ENCODE assay signal across 11 cellular contexts in the genomic region with DNA sequence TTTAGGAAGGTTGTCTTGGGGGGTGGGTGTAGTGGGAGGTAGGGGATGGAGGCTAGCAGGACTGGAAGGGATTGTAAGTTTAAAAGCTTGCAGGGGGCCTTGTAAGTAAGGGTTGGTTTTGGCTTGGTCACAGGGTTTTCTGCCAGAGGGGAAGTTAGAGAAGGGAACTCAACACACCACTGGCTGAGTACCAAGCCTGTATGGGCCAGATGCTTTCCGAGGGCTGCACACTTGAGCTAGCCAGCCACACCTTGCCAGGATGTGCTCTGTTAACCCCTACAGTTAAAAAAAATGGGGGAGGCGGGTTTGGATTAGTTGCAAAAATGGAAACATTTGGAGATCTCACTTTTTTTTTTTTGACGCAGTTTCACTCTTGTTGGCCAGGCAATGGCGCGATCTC. TPM values are rescaled to one million over a fixed set of nuclear protein-coding genes. Genes with fewer than 3 reads are reported as not detected.
DNase-seq lines count a peak whose midpoint lies in the region; ATAC-seq, FAIRE-seq and TF ChIP-seq lines count a peak whose summit lies in the region.
"Had no signal": no experiment of that assay in that cellular context is flagged by ENCODE, and none has a peak within 500 bp of the region (broad histone marks: within the 10 kb centered on the region; RNA-seq: fewer than 3 reads in every experiment).

No MANE protein-coding gene starts in this region.

- peak overlapping the region; percentile 9 for H2AFZ ChIP-seq in endothelial cell of umbilical vein (ENCODE audit: low read depth, low read length)

- no peaks in the 10 kb centered on the region for H3K9me3 ChIP-seq in A549
- H3K9me3 ChIP-seq in endothelial cell of umbilical vein (replicated peaks; ENCODE audit: control insufficient read depth, insufficient read depth, low read length), result no peaks in the 10 kb centered on the region

- H3K9me1 ChIP-seq in endothelial cell of umbilical vein (replicated peaks; ENCODE audit: control insufficient read depth, extremely low read depth, insufficient read depth, low read length), result no peaks in the 10 kb centered on the region

- H3K27ac ChIP-seq in A549 (no peak overlapping the region), endothelial cell of umbilical vein (ENCODE audit: insufficient read depth, low read depth, low read length) (no peak overlapping the region)

- POLR2A ChIA-PET in A549 (lab: Yijun Ruan, JAX), result no interaction called here
- POLR2A ChIA-PET in endothelial cell of umbilical vein (lab: Charles Lee), result interaction anchor here (1.0 kb wide), 1 partner anchor 82 kb away, joined by 3 read pairs; no protein-coding TSS in a partner anchor

- dilution Hi-C loops in endothelial cell of umbilical vein (cut with MboI; ENCODE audit: extremely low pct_ligation_motif_present, low sequenced_read_pairs), result no loop called here

- intact Hi-C loops in endothelial cell of umbilical vein (cut with micrococcal nuclease), result loop anchor here (5.0 kb wide), 1 partner anchor 319 kb away; no protein-coding TSS in a partner anchor

- H3K4me1 ChIP-seq in A549, result peaks cover 15% of the 10 kb centered on the region; the same call in 2 of the 3 replicates
- peaks cover 17% of the 10 kb centered on the region for H3K4me1 ChIP-seq in endothelial cell of umbilical vein (ENCODE audit: control insufficient read depth, extremely low read depth, insufficient read depth, low read length)

- no peak for TF ChIP-seq POLR2A in A549 (IDR thresholded peaks at IDR 0.05; ENCODE audit: low read length)
- TF ChIP-seq POLR2A in GM12891 (IDR thresholded peaks at IDR 0.05; ENCODE audit: low read depth, low read length), result 0 out of 2 replicates have a peak, but pooled peaks have one; percentile 31
- no peak for TF ChIP-seq POLR2A in endothelial cell of umbilical vein (IDR thresholded peaks at IDR 0.05; ENCODE audit: low read depth, low read length)

- no peak for FAIRE-seq in A549 (lab: Jason Lieb, UNC)
- peak; percentile 80 for FAIRE-seq in GM12891 (lab: Jason Lieb, UNC)
- no peak for FAIRE-seq in endothelial cell of umbilical vein (lab: Jason Lieb, UNC)

- H3K4me3 ChIP-seq in A549 (no peak overlapping the region), endothelial cell of umbilical vein (replicated peaks in 1 of 3; ENCODE audit: insufficient read depth in 1 of 3, low read depth in 1 of 3, low read length in 3 of 3) (no peak overlapping the region)

- H3K4me2 ChIP-seq in A549 (0 out of 3 replicates have a peak overlapping the region, but pooled peaks have one; percentile 71), endothelial cell of umbilical vein (ENCODE audit: insufficient read depth, low read length) (no peak overlapping the region)

- in situ Hi-C loops in ACHN (cut with HindIII; ENCODE audit: low pct_ligation_motif_present, low pct_unique_long_range_greater_than_20kb, low sequenced_read_pairs), result no loop called here

- CTCF ChIA-PET in A549 (lab: Yijun Ruan, JAX) (interaction anchor here (0.6 to 1.2 kb wide), 3 partner anchors 8 to 68 kb away, joined by 3 to 4 read pairs (median 4); no protein-coding TSS in a partner anchor), endothelial cell of umbilical vein (lab: Charles Lee) (interaction anchor here (0.9 to 1.3 kb wide), 2 partner anchors 8 to 66 kb away, joined by 3 to 5 read pairs; no protein-coding TSS in a partner anchor)

- no peak for ATAC-seq in A549
- no peak for ATAC-seq in HG02678 (IDR thresholded peaks at IDR 0.05; ENCODE audit: unreplicated experiment)

- no peak overlapping the region for H3K9ac ChIP-seq in endothelial cell of umbilical vein (replicated peaks; ENCODE audit: extremely low read depth, insufficient read depth, low read length)

- no peak for DNase-seq in A549 (ENCODE audit: low read depth in 1 of 2, low spot score in 1 of 2)
- peak; percentile 20 for DNase-seq in GM12891 (ENCODE audit: insufficient read length, low spot score)
- peak; percentile 23 for DNase-seq in NOMO-1 treated with DMSO at 0.1 percent for 48 hours (lab: John Stamatoyannopoulos, UW; ENCODE audit: unreplicated experiment)
- DNase-seq in endothelial cell of umbilical vein (ENCODE audit: low read depth, low spot score), result no peak
- no peak for DNase-seq in 8988T
- no peak for DNase-seq in ACHN
- DNase-seq in DMS153 (lab: John Stamatoyannopoulos, UW), result no peak
- DNase-seq: dermis blood vessel endothelial cell; NCI-H69; stimulated activated CD8-positive, alpha-beta memory T cell treated with anti-CD3 and anti-CD28 coated beads, Interleukin-4, amount 100 ng/mL, for 48 hours had no signal

- TF ChIP-seq EP300 in A549 (IDR thresholded peaks at IDR 0.05), result no peak

- TF ChIP-seq CTCF in A549 (IDR thresholded peaks at IDR 0.05) (no peak), endothelial cell of umbilical vein (IDR thresholded peaks at IDR 0.05; ENCODE audit: extremely low read depth in 1 of 2, insufficient read depth in 1 of 2, low read depth in 1 of 2, low read length in 2 of 2) (no peak)

- BruUV-seq in endothelial cell of umbilical vein (replicated peaks; lab: Mats Ljungman, UMichigan), result no TSS peak

- peaks cover 2 to 15% of the 10 kb centered on the region in 2 experiments for H3K36me3 ChIP-seq in endothelial cell of umbilical vein (ENCODE audit: control insufficient read depth in 2 of 2, extremely low read depth in 1 of 2, insufficient read depth in 2 of 2, low read length in 2 of 2)

- H3K27me3 ChIP-seq in endothelial cell of umbilical vein (ENCODE audit: control insufficient read depth in 2 of 2, insufficient read depth in 2 of 2, low read length in 2 of 2), result no peaks in the 10 kb centered on the region

- H4K20me1 ChIP-seq in endothelial cell of umbilical vein (replicated peaks; ENCODE audit: control insufficient read depth, extremely low read depth, insufficient read depth, low read length), result peaks cover 4% of the 10 kb centered on the region

- TF ChIP-seq RAD21 in A549 (conservative IDR thresholded peaks at IDR 0.05 in 1 of 2, IDR thresholded peaks at IDR 0.05 in 1 of 2), result no peak

- peaks cover 37% of the 10 kb centered on the region for H3K79me2 ChIP-seq in endothelial cell of umbilical vein (ENCODE audit: control insufficient read depth, insufficient read depth, low read length)

- WGBS in A549 (ENCODE audit: missing lambda C conversion rate), result 84% methylated on average over 5 of the region's 5 CpGs

TF ChIP-seq in A549, 52 proteins besides CTCF, POLR2A, EP300 and RAD21 (continues in another document):
- TF ChIP-seq HEYL (CRISPR knock-in tag; IDR thresholded peaks at IDR 0.05) (no peak), HOXB5 (CRISPR knock-in tag; IDR thresholded peaks at IDR 0.05) (no peak), MAFK (IDR thresholded peaks at IDR 0.05; ENCODE audit: partially characterized antibody) (no peak), GATA3 (IDR thresholded peaks at IDR 0.05; ENCODE audit: borderline replicate concordance) (no peak)

TF ChIP-seq in GM12891, 5 proteins besides CTCF, POLR2A, EP300 and RAD21:
- TF ChIP-seq POLR2AphosphoS5 (IDR thresholded peaks at IDR 0.05; ENCODE audit: low read depth, low read length), result no peak
- TF ChIP-seq TAF1 (IDR thresholded peaks at IDR 0.05; ENCODE audit: low read depth, low read length), result no peak
- TF ChIP-seq SPI1 (IDR thresholded peaks at IDR 0.05; ENCODE audit: low read depth, low read length), result peak; percentile 66

TF ChIP-seq in endothelial cell of umbilical vein, 7 proteins besides CTCF, POLR2A, EP300 and RAD21:
- TF ChIP-seq JUN (IDR thresholded peaks at IDR 0.05; ENCODE audit: borderline replicate concordance, insufficient read depth, insufficient read length, low read depth), result no peak
- no peak for TF ChIP-seq MYC (IDR thresholded peaks at IDR 0.05; ENCODE audit: low read depth, low read length)
- no peak for TF ChIP-seq FOS (IDR thresholded peaks at IDR 0.05; ENCODE audit: borderline replicate concordance, insufficient read depth, low read length)
- TF ChIP-seq, protein P1, sequence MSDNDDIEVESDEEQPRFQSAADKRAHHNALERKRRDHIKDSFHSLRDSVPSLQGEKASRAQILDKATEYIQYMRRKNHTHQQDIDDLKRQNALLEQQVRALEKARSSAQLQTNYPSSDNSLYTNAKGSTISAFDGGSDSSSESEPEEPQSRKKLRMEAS (IDR thresholded peaks at IDR 0.05; ENCODE audit: insufficient read depth, insufficient read length), result no peak
- no peak for TF ChIP-seq GATA2 (IDR thresholded peaks at IDR 0.05; ENCODE audit: insufficient read depth, insufficient read length, low read depth, low read length)
- no peak for TF ChIP-seq EZH2 (IDR thresholded peaks at IDR 0.05; ENCODE audit: borderline replicate concordance, low read depth, low read length, severe bottlenecking)
- no peak for TF ChIP-seq POLR2AphosphoS5 (IDR thresholded peaks at IDR 0.05; ENCODE audit: insufficient read depth, low read depth, low read length)

RNA-seq across cellular contexts. Expression of gene RPS3A, which starts 1.2 kb away (rescaled TPM):
- 2,957 and 3,002 TPM in 2 replicates for polyA plus RNA-seq in A549 (2011; rRNA removed)
- polyA plus RNA-seq in A549 (2012; cell fraction: cytosol; rRNA removed), result 928 and 1,145 TPM in 2 replicates
- 176 and 286 TPM in 2 replicates for polyA plus RNA-seq in A549 (2012; cell fraction: nucleus; rRNA removed)
- polyA plus RNA-seq in A549 (2017; fragmentation: RNase III; extraction: RNeasy Plus Mini Kit Qiagen cat#74134 plus additional on column Dnase treatment), result 2,183 to 2,252 TPM (median 2,201 TPM) in 3 replicates
- 185 and 199 TPM in 2 replicates for polyA minus RNA-seq in A549 (2011; rRNA and poly(A)+ RNA removed)
- 4,824 TPM for polyA plus RNA-seq in GM12891 (2012; ENCODE audit: low read depth, missing spikeins)
- total RNA-seq in endothelial cell of umbilical vein, result 1,468 and 1,494 TPM in 2 replicates
- 941 and 1,367 TPM in 2 replicates for polyA plus RNA-seq in endothelial cell of umbilical vein
- 2,000 and 2,225 TPM in 2 replicates for polyA plus RNA-seq in endothelial cell of umbilical vein (2011; cell fraction: cytosol; rRNA removed)
- 622 and 662 TPM in 2 replicates for polyA plus RNA-seq in endothelial cell of umbilical vein (2011; cell fraction: nucleus; rRNA removed)
- 1,816 and 1,843 TPM in 2 replicates for polyA plus RNA-seq in endothelial cell of umbilical vein (2012)
- 290 and 346 TPM in 2 replicates for polyA minus RNA-seq in endothelial cell of umbilical vein
- 418 TPM for polyA minus RNA-seq in endothelial cell of umbilical vein (2011; cell fraction: cytosol; rRNA and poly(A)+ RNA removed)
- polyA minus RNA-seq in endothelial cell of umbilical vein (2011; cell fraction: nucleus; rRNA and poly(A)+ RNA removed), result 85.3 and 91.2 TPM in 2 replicates

Comparison
In these comparisons a context has a peak if more than half of its experiments do, and no peak if none do; other contexts are left out.
1. DNase-seq: peak in GM12891 (single experiment) and NOMO-1 treated with DMSO at 0.1 percent for 48 hours (single experiment); none in A549 (0 of 2), endothelial cell of umbilical vein (single experiment), 8988T (single experiment), ACHN (single experiment) and DMS153 (single experiment).